Comparison of ENCODE assay signal across 23 cellular contexts in genomic region chr17:57115377-57115776, GRCh38.
"Had no signal": no experiment of that assay in that cellular context is flagged by ENCODE, and none has a peak within 500 bp of the region (broad histone marks: within the 10 kb centered on the region; RNA-seq: fewer than 3 reads in every experiment).

No MANE protein-coding gene starts in this region.

- H3K4me3 ChIP-seq: colonic mucosa, coronary artery, dorsolateral prefrontal cortex, esophagus muscularis mucosa, esophagus squamous epithelium, gastrocnemius medialis, gastroesophageal sphincter, heart left ventricle had no signal

- H3K27me3 Mint-ChIP-seq: dendritic cell treated with granulocyte-macrophage colony-stimulating factor and Interleukin-4, amounts not matched to agents 40 ng/mL and 50 ng/mL, for 4 days; effector memory CD8-positive, alpha-beta T cell had no signal

- H3K9me3 ChIP-seq: colonic mucosa, esophagus muscularis mucosa, esophagus squamous epithelium, gastrocnemius medialis, gastroesophageal sphincter, heart left ventricle had no signal

- H3K4me1 ChIP-seq: colonic mucosa, foreskin keratinocyte had no signal

- H3K27ac ChIP-seq: colonic mucosa, coronary artery, dorsolateral prefrontal cortex, epithelial cell of prostate, esophagus squamous epithelium, foreskin keratinocyte, gastroesophageal sphincter had no signal

- ATAC-seq: effector memory CD8-positive, alpha-beta T cell; esophagus mucosa; foreskin keratinocyte; gastrocnemius medialis; gastroesophageal sphincter had no signal

- H3K27me3 ChIP-seq: colonic mucosa, dorsolateral prefrontal cortex, esophagus muscularis mucosa, esophagus squamous epithelium, foreskin keratinocyte, gastrocnemius medialis, gastroesophageal sphincter, heart left ventricle had no signal

- H3K4me1 Mint-ChIP-seq: endodermal cell had no signal

- H3K27ac Mint-ChIP-seq: dendritic cell treated with granulocyte-macrophage colony-stimulating factor and Interleukin-4, amounts not matched to agents 40 ng/mL and 50 ng/mL, for 4 days; effector memory CD8-positive, alpha-beta T cell; endodermal cell had no signal

- DNase-seq: colonic mucosa; cortex of kidney; dermis blood vessel endothelial cell; dorsolateral prefrontal cortex; effector CD4-positive, alpha-beta T cell; effector CD8-positive, alpha-beta T cell; effector memory CD4-positive, alpha-beta T cell; effector memory CD8-positive, alpha-beta T cell; endodermal cell; erythroblast; esophagus squamous epithelium; foreskin fibroblast; foreskin keratinocyte; foreskin melanocyte; gastrocnemius medialis; glutamatergic neuron; heart left ventricle had no signal

- H3K9me3 Mint-ChIP-seq: dendritic cell treated with granulocyte-macrophage colony-stimulating factor and Interleukin-4, amounts not matched to agents 40 ng/mL and 50 ng/mL, for 4 days; effector memory CD8-positive, alpha-beta T cell; endodermal cell had no signal

- H3K4me3 Mint-ChIP-seq: dendritic cell treated with granulocyte-macrophage colony-stimulating factor and Interleukin-4, amounts not matched to agents 40 ng/mL and 50 ng/mL, for 4 days; effector memory CD8-positive, alpha-beta T cell; endodermal cell had no signal
